ENCODE assay signal across 1 cellular context in genomic region chr12:120684523-120684932, GRCh38.
TF ChIP-seq lines count a peak whose summit lies in the region.

No MANE protein-coding gene starts in this region.

TF ChIP-seq in GM23338, 12 proteins besides CTCF, POLR2A, EP300 and RAD21:
- TF ChIP-seq ZNF462 (CRISPR knock-in tag; IDR thresholded peaks at IDR 0.05) (no peak), ZNF331 (CRISPR knock-in tag; IDR thresholded peaks at IDR 0.05; ENCODE audit: low read depth) (no peak), REST (IDR thresholded peaks at IDR 0.05; ENCODE audit: unreplicated experiment) (no peak), STAT1 (IDR thresholded peaks at IDR 0.05; ENCODE audit: unreplicated experiment) (no peak)
